Comparison of ENCODE assay signal across 8 cellular contexts in genomic region chr14:89617471-89618291, GRCh38.
DNase-seq lines count a peak whose midpoint lies in the region; ATAC-seq lines count a peak whose summit lies in the region.

No MANE protein-coding gene starts in this region.

- ATAC-seq in activated naive CD4-positive, alpha-beta T cell treated with anti-CD3 and anti-CD28 coated beads, Interleukin-2, amount 50 U/mL, for 72 hours: peak in 1 of 2 donors; percentile 11

- peaks cover 5 to 22% of the 10 kb centered on the region in 2 donors for H3K36me3 Mint-ChIP-seq in activated naive CD4-positive, alpha-beta T cell treated with anti-CD3 and anti-CD28 coated beads, Interleukin-2, amount 50 U/mL, for 72 hours

- H3K9me3 ChIP-seq in neuron (ENCODE audit: low read length): no peaks in the 10 kb centered on the region

- peak overlapping the region; percentile 85 for H2AFZ ChIP-seq in neuron (ENCODE audit: low read depth, low read length)

- peak overlapping the region; percentile 84 for H3K4me3 ChIP-seq in neuron (ENCODE audit: low read length)

- peaks cover 16% of the 10 kb centered on the region for H3K4me1 ChIP-seq in neuron (ENCODE audit: insufficient read depth, low read length)

- H3K9me3 Mint-ChIP-seq in activated naive CD4-positive, alpha-beta T cell treated with anti-CD3 and anti-CD28 coated beads, Interleukin-2, amount 50 U/mL, for 72 hours: no peaks in the 10 kb centered on the region

- no peaks in the 10 kb centered on the region for H3K36me3 ChIP-seq in neuron (ENCODE audit: insufficient read depth, low read length)

- peak; percentile 75 for DNase-seq in GM03348 (ENCODE audit: low spot score)
- peak; percentile 12 for DNase-seq in H4 (ENCODE audit: low spot score)
- peak; percentile 39 to 69 for DNase-seq in NCI-H524 (lab: John Stamatoyannopoulos, UW)
- DNase-seq in activated naive CD4-positive, alpha-beta T cell treated with anti-CD3 and anti-CD28 coated beads, Interleukin-2, amount 50 U/mL, for 72 hours (ENCODE audit: low spot score in 2 of 2): no peak
- DNase-seq in glomerular visceral epithelial cell (ENCODE audit: extremely low spot score): peak; percentile 53
- no peak for DNase-seq in NCI-H1436 treated with DMSO at 0.1 percent for 48 hours (lab: John Stamatoyannopoulos, UW)
- no peak for DNase-seq in GM19240 (ENCODE audit: insufficient read length, low spot score)

- peak overlapping the region; percentile 96 to 97 for H3K27ac Mint-ChIP-seq in activated naive CD4-positive, alpha-beta T cell treated with anti-CD3 and anti-CD28 coated beads, Interleukin-2, amount 50 U/mL, for 72 hours

- peaks cover 17% of the 10 kb centered on the region for H3K27me3 ChIP-seq in neuron (ENCODE audit: insufficient read depth, low read length)

Comparison
In these comparisons a context has a peak if more than half of its experiments do, and no peak if none do; other contexts are left out.
1. DNase-seq: peak in GM03348 (single experiment), H4 (single experiment), NCI-H524 (2 of 2) and glomerular visceral epithelial cell (single experiment); none in activated naive CD4-positive, alpha-beta T cell treated with anti-CD3 and anti-CD28 coated beads, Interleukin-2, amount 50 U/mL, for 72 hours (0 of 2), NCI-H1436 treated with DMSO at 0.1 percent for 48 hours (single experiment) and GM19240 (single experiment).